8 cellular contexts compared by ENCODE assay signal in genomic region chr10:115355162-115355760, GRCh38.
DNase-seq lines count a peak whose midpoint lies in the region; ATAC-seq and TF ChIP-seq lines count a peak whose summit lies in the region.

No MANE protein-coding gene starts in this region.

- no peaks in the 10 kb centered on the region for H3K36me3 Mint-ChIP-seq in H9 (ENCODE audit: insufficient read depth in 1 of 3, low read depth in 3 of 3)

- no peak overlapping the region for H3K4me2 ChIP-seq in H9 (ENCODE audit: insufficient read depth, insufficient read length, low read length)

- H3K9ac ChIP-seq in H9 (ENCODE audit: extremely low read depth, insufficient read length, low read length) = no peak overlapping the region

- no peak overlapping the region for H3K27ac Mint-ChIP-seq in H9

- H2AK5ac ChIP-seq in H9 (ENCODE audit: insufficient read length, low read length) = no peak overlapping the region

- H3K36me3 ChIP-seq in SJSA1 (no peaks in the 10 kb centered on the region), psoas muscle (ENCODE audit: insufficient read depth in 1 of 2, low read depth in 1 of 2) (no peaks in the 10 kb centered on the region)

- H4K5ac ChIP-seq in H9 (ENCODE audit: insufficient read length, low read depth, low read length) = no peak overlapping the region

- H3K9me3 Mint-ChIP-seq in H9 = no peaks in the 10 kb centered on the region

- H3K4me1 ChIP-seq in H9 (ENCODE audit: insufficient read depth, low read length) (no peaks in the 10 kb centered on the region), SJSA1 (replicated peaks) (no peaks in the 10 kb centered on the region), psoas muscle (no peaks in the 10 kb centered on the region)

- H3K9me3 ChIP-seq in H9 (ENCODE audit: control insufficient read depth, low read depth, low read length) (no peaks in the 10 kb centered on the region), SJSA1 (replicated peaks) (no peaks in the 10 kb centered on the region), psoas muscle (no peaks in the 10 kb centered on the region)

- no peak overlapping the region for H4K91ac ChIP-seq in H9 (ENCODE audit: insufficient read length, low read depth, low read length)

- H4K20me1 ChIP-seq in H9 (ENCODE audit: control insufficient read depth, insufficient read depth, insufficient read length) = no peaks in the 10 kb centered on the region

- no peak overlapping the region for H2BK5ac ChIP-seq in H9 (ENCODE audit: insufficient read length, low read length)

- H3K79me1 ChIP-seq in H9 (ENCODE audit: insufficient read depth, low read depth, low read length, poor library complexity, severe bottlenecking) = no peaks in the 10 kb centered on the region

- H3K23me2 ChIP-seq in H9 (ENCODE audit: insufficient read length, low read depth, low read length, poor library complexity, severe bottlenecking) = no peaks in the 10 kb centered on the region

- H2BK12ac ChIP-seq in H9 (ENCODE audit: insufficient read length, low read depth, low read length) = no peak overlapping the region

- H3K27me3 ChIP-seq in H9 (ENCODE audit: insufficient read depth, low read length) (no peaks in the 10 kb centered on the region), SJSA1 (replicated peaks) (no peaks in the 10 kb centered on the region), psoas muscle (ENCODE audit: insufficient read depth in 3 of 3, low read length in 2 of 3) (no peaks in the 10 kb centered on the region)

- no peak overlapping the region for H2BK20ac ChIP-seq in H9 (ENCODE audit: low read depth, low read length, poor library complexity, severe bottlenecking)

- peak; percentile 90 for TF ChIP-seq CTCF in H9 (conservative IDR thresholded peaks at IDR 0.05)
- peak; percentile 72 for TF ChIP-seq CTCF in fibroblast of mammary gland (conservative IDR thresholded peaks at IDR 0.05; ENCODE audit: control insufficient read depth, insufficient read depth, low read depth, low read length)
- peak; percentile 57 for TF ChIP-seq CTCF in psoas muscle (IDR thresholded peaks at IDR 0.05)

- no peak overlapping the region for H3K14ac ChIP-seq in H9 (ENCODE audit: insufficient read depth, low read length)

- WGBS in H9 (ENCODE audit: extremely low coverage, insufficient read length, low lambda C conversion rate) = no CpG with 5 or more reads among the region's 2 CpGs
- 8 to 13% (median 9%) methylated on average over 2 of the region's 2 CpGs for WGBS in psoas muscle, 3 donors

- peak in 1 of 4 donors; percentile 41 for ATAC-seq in psoas muscle

- peak; percentile 5 for DNase-seq in stimulated activated CD4-positive, alpha-beta T cell treated with anti-CD3 and anti-CD28 coated beads, Interleukin-1b, Interleukin-23, amount 100 ng/mL, for 48 hours
- DNase-seq in stimulated activated CD4-positive, alpha-beta T cell treated with anti-CD3 and anti-CD28 coated beads, Interleukin-2, amount 100 ng/mL, for 48 hours = no peak
- DNase-seq in H9 (peak; percentile 64), M059J (ENCODE audit: low read depth) (peak; percentile 65), SJSA1 (ENCODE audit: low read depth in 1 of 2, low spot score in 2 of 2) (peak; percentile 20 to 48), fibroblast of mammary gland (ENCODE audit: low read depth) (peak; percentile 71), psoas muscle (no peak), T-helper 9 cell (no peak)

- H3K27me3 Mint-ChIP-seq in H9 (ENCODE audit: low read depth) = no peaks in the 10 kb centered on the region

- H3T11ph ChIP-seq in H9 (ENCODE audit: low read length) = no peak overlapping the region

- no peak overlapping the region for H2AFZ ChIP-seq in H9 (ENCODE audit: low read length)

- no peak overlapping the region for H3K18ac ChIP-seq in H9 (ENCODE audit: insufficient read length, low read depth, low read length)

- intact Hi-C loops in psoas muscle (cut with DNase I) = loop anchor here in 1 of 2 donors (5.0 kb wide), 1 partner anchor 1032 kb away; no protein-coding TSS in a partner anchor

- no peak overlapping the region for H2BK15ac ChIP-seq in H9 (ENCODE audit: low read depth, low read length)

- no peaks in the 10 kb centered on the region for H3K79me2 ChIP-seq in H9 (ENCODE audit: insufficient read depth, low read length)

- no peak overlapping the region for H2BK120ac ChIP-seq in H9 (ENCODE audit: low read depth, low read length, poor library complexity, severe bottlenecking)

- H3K4ac ChIP-seq in H9 (ENCODE audit: low read depth, low read length) = no peak overlapping the region

- H3K4me3 Mint-ChIP-seq in H9 = no peak overlapping the region

- H3K4me1 Mint-ChIP-seq in H9 = no peaks in the 10 kb centered on the region

- H3K4me3 ChIP-seq in SJSA1 (no peak overlapping the region), fibroblast of mammary gland (ENCODE audit: control insufficient read depth, low read depth, low read length) (no peak overlapping the region), psoas muscle (no peak overlapping the region)

- H4K8ac ChIP-seq in H9 (replicated peaks; ENCODE audit: insufficient read length, low read depth, low read length) = no peak overlapping the region

- H3K23ac ChIP-seq in H9 (ENCODE audit: insufficient read length, low read depth, low read length) = no peak overlapping the region

- no peak overlapping the region for H3K56ac ChIP-seq in H9 (ENCODE audit: insufficient read length, low read depth, low read length)

- H3K27ac ChIP-seq in H9 (ENCODE audit: insufficient read length, low read depth, low read length) (no peak overlapping the region), SJSA1 (no peak overlapping the region), psoas muscle (no peak overlapping the region)

Comparison
In these comparisons a context has a peak if more than half of its experiments do, and no peak if none do; other contexts are left out.
1. DNase-seq: peak in stimulated activated CD4-positive, alpha-beta T cell treated with anti-CD3 and anti-CD28 coated beads, Interleukin-1b, Interleukin-23, amount 100 ng/mL, for 48 hours (single experiment), H9 (single experiment), M059J (single experiment), SJSA1 (2 of 2) and fibroblast of mammary gland (single experiment); none in stimulated activated CD4-positive, alpha-beta T cell treated with anti-CD3 and anti-CD28 coated beads, Interleukin-2, amount 100 ng/mL, for 48 hours (0 of 2), psoas muscle (0 of 2) and T-helper 9 cell (single experiment).
2. Peak in every context shown above with its lines, with median percentiles within 50 percentile points of each other: CTCF ChIP-seq.